15 cellular contexts compared by ENCODE assay signal in the genomic region with DNA sequence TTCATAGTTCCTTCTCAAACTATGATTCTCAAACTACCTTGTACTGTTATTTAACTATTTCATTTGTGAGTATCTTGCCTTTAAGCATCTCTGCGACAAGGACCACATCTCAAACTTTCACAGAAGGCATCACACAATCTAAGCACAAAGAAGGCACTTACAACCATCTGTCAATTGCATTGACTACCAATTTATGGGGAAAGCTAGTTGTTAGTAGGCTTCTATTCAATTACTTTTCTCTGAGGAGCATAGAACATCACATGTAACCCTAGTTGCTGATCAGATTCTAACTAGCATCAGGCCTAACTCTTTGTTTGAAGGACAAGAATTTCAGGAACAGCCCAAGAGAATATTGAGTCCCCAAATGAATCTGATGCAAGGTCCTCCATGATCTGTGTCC.
DNase-seq lines count a peak whose midpoint lies in the region; ATAC-seq, FAIRE-seq and TF ChIP-seq lines count a peak whose summit lies in the region.
"Had no signal": no experiment of that assay in that cellular context is flagged by ENCODE, and none has a peak within 500 bp of the region (broad histone marks: within the 10 kb centered on the region; RNA-seq: fewer than 3 reads in every experiment).

No MANE protein-coding gene starts in this region.

- H3K4me1 ChIP-seq in A549 (no peaks in the 10 kb centered on the region), astrocyte (ENCODE audit: insufficient read depth, low read length) (no peaks in the 10 kb centered on the region)
- H3K4me1 ChIP-seq: BE2C had no signal

- ATAC-seq in A549 = no peak
- no peak for ATAC-seq in CD4-positive, alpha-beta T cell (ENCODE audit: poor library complexity)
- ATAC-seq in GM18907 (IDR thresholded peaks at IDR 0.05; ENCODE audit: unreplicated experiment) = no peak

- H3K4me3 ChIP-seq in A549 (no peak overlapping the region), astrocyte (ENCODE audit: insufficient read depth, low read depth, low read length) (no peak overlapping the region)

- H3K27ac ChIP-seq in A549 = no peak overlapping the region
- no peak overlapping the region for H3K27ac ChIP-seq in astrocyte (ENCODE audit: low read depth, low read length)
- H3K27ac ChIP-seq in CD4-positive, alpha-beta T cell (ENCODE audit: low read depth, low read length) = no peak overlapping the region

- TF ChIP-seq EP300 in A549 (IDR thresholded peaks at IDR 0.05) = no peak

- no peak for TF ChIP-seq CTCF in A549 (IDR thresholded peaks at IDR 0.05)
- TF ChIP-seq CTCF in astrocyte (IDR thresholded peaks at IDR 0.05; ENCODE audit: insufficient read depth, low read depth, low read length) = no peak
- no peak for TF ChIP-seq CTCF in nephron (IDR thresholded peaks at IDR 0.05; ENCODE audit: unreplicated experiment in 3 of 3)
- TF ChIP-seq CTCF in CD4-positive, alpha-beta T cell (IDR thresholded peaks at IDR 0.05) = no peak

- H3K27ac Mint-ChIP-seq in astrocyte (ENCODE audit: unreplicated experiment) (no peak overlapping the region), nephron (peak overlapping the region; percentile 14 to 70 (median 24))
- H3K27ac Mint-ChIP-seq in CD4-positive, alpha-beta T cell = no peak overlapping the region
- H3K27ac Mint-ChIP-seq: CD4-positive, CD25-positive, alpha-beta regulatory T cell had no signal

- FAIRE-seq in A549 (lab: Jason Lieb, UNC) = peak; percentile 13
- FAIRE-seq in GM19239 (lab: Jason Lieb, UNC) = peak; percentile 14
- peak; percentile 93 for FAIRE-seq in astrocyte (lab: Jason Lieb, UNC)

- CTCF ChIA-PET in A549 (lab: Yijun Ruan, JAX) = no interaction called here
- CTCF ChIA-PET in CD4-positive, alpha-beta T cell (lab: Charles Lee) = no interaction called here

- intact Hi-C loops in CD4-positive, alpha-beta T cell (cut with DNase I, micrococcal nuclease) = no loop called here

- H3K36me3 ChIP-seq in astrocyte (ENCODE audit: insufficient read depth, low read length) = no peaks in the 10 kb centered on the region
- H3K36me3 ChIP-seq: BE2C had no signal

- H3K27me3 Mint-ChIP-seq in astrocyte (ENCODE audit: low read depth, unreplicated experiment) (no peaks in the 10 kb centered on the region), nephron (ENCODE audit: low read depth) (no peaks in the 10 kb centered on the region)
- H3K27me3 Mint-ChIP-seq in CD4-positive, alpha-beta T cell = no peaks in the 10 kb centered on the region
- H3K27me3 Mint-ChIP-seq: CD4-positive, CD25-positive, alpha-beta regulatory T cell had no signal

- POLR2A ChIA-PET in A549 (lab: Yijun Ruan, JAX) = no interaction called here
- POLR2A ChIA-PET in CD4-positive, alpha-beta T cell (lab: Charles Lee) = no interaction called here

- H3K27me3 ChIP-seq in astrocyte (ENCODE audit: insufficient read depth, low read length) = no peaks in the 10 kb centered on the region
- no peaks in the 10 kb centered on the region for H3K27me3 ChIP-seq in CD4-positive, alpha-beta T cell (ENCODE audit: control insufficient read depth, insufficient read depth, low read length)
- H3K27me3 ChIP-seq: BE2C had no signal

- H3K9ac ChIP-seq in astrocyte (ENCODE audit: low read length) = no peak overlapping the region

- TF ChIP-seq RAD21 in A549 (conservative IDR thresholded peaks at IDR 0.05 in 1 of 2, IDR thresholded peaks at IDR 0.05 in 1 of 2) = no peak

- H3K9me3 ChIP-seq in A549 (no peaks in the 10 kb centered on the region), astrocyte (ENCODE audit: insufficient read depth, low read depth, low read length) (no peaks in the 10 kb centered on the region)
- H3K9me3 ChIP-seq in CD4-positive, alpha-beta T cell (ENCODE audit: control insufficient read depth, low read length) = no peaks in the 10 kb centered on the region
- H3K9me3 ChIP-seq: BE2C, Caco-2 had no signal

- no peak overlapping the region for H3K4me3 Mint-ChIP-seq in astrocyte (ENCODE audit: unreplicated experiment)
- no peak overlapping the region for H3K4me3 Mint-ChIP-seq in nephron
- H3K4me3 Mint-ChIP-seq in CD4-positive, alpha-beta T cell = no peak overlapping the region
- H3K4me3 Mint-ChIP-seq: CD4-positive, CD25-positive, alpha-beta regulatory T cell had no signal

- DNase-seq in A549 (ENCODE audit: low read depth in 1 of 2, low spot score in 1 of 2) = no peak
- DNase-seq in GM19239 (ENCODE audit: insufficient read length, low spot score) = no peak
- DNase-seq in astrocyte (ENCODE audit: low read depth) = no peak
- DNase-seq in CD4-positive, alpha-beta T cell = no peak
- DNase-seq: ACHN; BE2C; C1 segment of cervical spinal cord; Caco-2; CD4-positive, CD25-positive, alpha-beta regulatory T cell; DMS153; DMS79; GF-D8; HCEC 1CT had no signal

- H3K36me3 Mint-ChIP-seq in astrocyte (ENCODE audit: low read depth, unreplicated experiment) (no peaks in the 10 kb centered on the region), nephron (ENCODE audit: low read depth) (peaks cover 13% of the 10 kb centered on the region)
- no peaks in the 10 kb centered on the region for H3K36me3 Mint-ChIP-seq in CD4-positive, alpha-beta T cell (ENCODE audit: low read depth)
- H3K36me3 Mint-ChIP-seq: CD4-positive, CD25-positive, alpha-beta regulatory T cell had no signal

- no peaks in the 10 kb centered on the region for H3K4me1 Mint-ChIP-seq in astrocyte (ENCODE audit: low read depth, unreplicated experiment)
- H3K4me1 Mint-ChIP-seq in nephron = peaks cover 72% of the 10 kb centered on the region
- H3K4me1 Mint-ChIP-seq in CD4-positive, alpha-beta T cell (ENCODE audit: low read depth) = no peaks in the 10 kb centered on the region
- H3K4me1 Mint-ChIP-seq: CD4-positive, CD25-positive, alpha-beta regulatory T cell had no signal

- WGBS in A549 (ENCODE audit: missing lambda C conversion rate) = 0% methylated on average over 1 of the region's 1 CpG

- H2AFZ ChIP-seq in astrocyte (ENCODE audit: low read depth, low read length) = no peak overlapping the region

- no peak overlapping the region for H3K4me2 ChIP-seq in A549
- no peak overlapping the region for H3K4me2 ChIP-seq in astrocyte (ENCODE audit: low read length)

- no peaks in the 10 kb centered on the region for H3K9me3 Mint-ChIP-seq in astrocyte (ENCODE audit: unreplicated experiment)
- H3K9me3 Mint-ChIP-seq in nephron = no peaks in the 10 kb centered on the region
- no peaks in the 10 kb centered on the region for H3K9me3 Mint-ChIP-seq in CD4-positive, alpha-beta T cell
- H3K9me3 Mint-ChIP-seq: CD4-positive, CD25-positive, alpha-beta regulatory T cell had no signal

- no peaks in the 10 kb centered on the region for H3K79me2 ChIP-seq in astrocyte (ENCODE audit: insufficient read depth, low read length)

- H4K20me1 ChIP-seq in astrocyte (ENCODE audit: insufficient read depth, low read length) = no peaks in the 10 kb centered on the region

- TF ChIP-seq POLR2A in A549 (IDR thresholded peaks at IDR 0.05; ENCODE audit: low read length) = no peak

TF ChIP-seq in A549, 52 proteins besides CTCF, POLR2A, EP300 and RAD21:
- TF ChIP-seq ZNF302 (CRISPR knock-in tag; IDR thresholded peaks at IDR 0.05) (no peak), RARB (CRISPR knock-in tag; IDR thresholded peaks at IDR 0.05) (no peak), CHD2 (IDR thresholded peaks at IDR 0.05; ENCODE audit: low read length, partially characterized antibody) (no peak), HDAC2 (IDR thresholded peaks at IDR 0.05) (no peak), TP53 (CRISPR knock-in tag; IDR thresholded peaks at IDR 0.05) (no peak), CEBPB (IDR thresholded peaks at IDR 0.05) (no peak), ZC3H11A (IDR thresholded peaks at IDR 0.05) (no peak), HOXB5 (CRISPR knock-in tag; IDR thresholded peaks at IDR 0.05) (no peak), CBX2 (IDR thresholded peaks at IDR 0.05; ENCODE audit: borderline replicate concordance, low read depth) (no peak), NFE2L2 (conservative IDR thresholded peaks at IDR 0.05; ENCODE audit: low read length) (no peak), POLR2AphosphoS2 (conservative IDR thresholded peaks at IDR 0.05; ENCODE audit: low read length) (no peak)
- TF ChIP-seq, protein P1, sequence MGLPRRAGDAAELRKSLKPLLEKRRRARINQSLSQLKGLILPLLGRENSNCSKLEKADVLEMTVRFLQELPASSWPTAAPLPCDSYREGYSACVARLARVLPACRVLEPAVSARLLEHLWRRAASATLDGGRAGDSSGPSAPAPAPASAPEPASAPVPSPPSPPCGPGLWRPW (IDR thresholded peaks at IDR 0.05) = no peak
- TF ChIP-seq, protein P2, sequence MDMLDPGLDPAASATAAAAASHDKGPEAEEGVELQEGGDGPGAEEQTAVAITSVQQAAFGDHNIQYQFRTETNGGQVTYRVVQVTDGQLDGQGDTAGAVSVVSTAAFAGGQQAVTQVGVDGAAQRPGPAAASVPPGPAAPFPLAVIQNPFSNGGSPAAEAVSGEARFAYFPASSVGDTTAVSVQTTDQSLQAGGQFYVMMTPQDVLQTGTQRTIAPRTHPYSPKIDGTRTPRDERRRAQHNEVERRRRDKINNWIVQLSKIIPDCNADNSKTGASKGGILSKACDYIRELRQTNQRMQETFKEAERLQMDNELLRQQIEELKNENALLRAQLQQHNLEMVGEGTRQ (IDR thresholded peaks at IDR 0.05) = no peak
- TF ChIP-seq, protein P3, sequence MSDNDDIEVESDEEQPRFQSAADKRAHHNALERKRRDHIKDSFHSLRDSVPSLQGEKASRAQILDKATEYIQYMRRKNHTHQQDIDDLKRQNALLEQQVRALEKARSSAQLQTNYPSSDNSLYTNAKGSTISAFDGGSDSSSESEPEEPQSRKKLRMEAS (IDR thresholded peaks at IDR 0.05) = no peak

Comparison
In these comparisons a context has a peak if more than half of its experiments do, and no peak if none do; other contexts are left out.
1. H3K27ac Mint-ChIP-seq: peak in nephron (3 of 3); none in astrocyte (single experiment) and CD4-positive, alpha-beta T cell (single experiment).